In the genomic region with DNA sequence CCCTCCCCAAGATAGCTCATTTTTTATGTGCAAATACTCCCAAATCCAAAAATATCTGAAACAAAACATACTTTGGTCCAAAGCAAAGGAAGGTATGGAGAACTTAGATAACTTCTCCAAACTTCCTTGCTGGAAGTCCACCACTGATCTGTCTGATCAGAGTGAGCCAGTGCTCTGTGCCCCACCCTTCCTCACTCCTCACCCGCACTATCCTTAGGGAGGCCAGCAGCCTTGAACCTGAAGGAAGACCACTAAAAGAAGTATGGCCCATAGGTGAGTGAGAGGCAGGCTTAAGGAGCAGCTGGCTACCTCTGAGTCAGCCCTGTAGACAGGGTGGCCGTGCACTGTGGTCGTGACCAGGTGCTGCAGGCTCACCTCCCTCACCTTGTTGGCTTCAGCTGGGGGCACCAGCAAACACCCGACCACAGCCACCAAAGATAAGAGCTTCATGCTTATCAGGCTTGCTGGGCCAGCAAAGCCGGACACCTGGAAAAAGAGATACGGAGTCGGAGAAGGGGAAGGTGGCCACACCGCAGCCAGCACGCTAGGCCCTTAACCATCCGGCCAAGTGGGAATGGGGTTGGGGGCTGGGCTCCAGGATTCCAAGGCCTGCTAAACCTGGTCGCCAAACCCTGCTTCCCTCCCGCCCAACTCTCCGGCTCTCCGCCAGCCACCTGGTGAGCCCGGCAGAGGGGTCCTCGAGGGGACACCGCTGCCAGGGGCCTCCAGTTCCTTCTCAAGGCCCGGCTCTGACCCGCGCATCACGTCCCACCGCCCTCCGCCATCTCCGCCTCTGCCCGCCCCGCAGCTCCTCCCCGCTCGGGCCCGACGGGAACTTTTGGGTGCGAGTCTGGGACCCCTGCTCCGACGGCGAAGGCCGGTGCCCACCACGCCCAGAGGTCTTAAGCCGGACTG, we compare ENCODE assay signal across 8 cellular contexts. TPM values are rescaled to one million over a fixed set of nuclear protein-coding genes. Genes with fewer than 3 reads are reported as not detected.
DNase-seq lines count a peak whose midpoint lies in the region; ATAC-seq and TF ChIP-seq lines count a peak whose summit lies in the region.

No MANE protein-coding gene starts in this region.

- H3K27ac ChIP-seq in parathyroid adenoma: peak overlapping the region; percentile 34

- H3K4me3 Mint-ChIP-seq in T-cell: peak overlapping the region; percentile 86 to 93 (median 86)

- H3K9me3 ChIP-seq in parathyroid adenoma (ENCODE audit: control insufficient read depth, low read length): no peaks in the 10 kb centered on the region

- peak overlapping the region; percentile 78 for H3K4me3 ChIP-seq in fibroblast of pulmonary artery (replicated peaks; ENCODE audit: low read depth, low read length)
- peak overlapping the region; percentile 75 for H3K4me3 ChIP-seq in parathyroid adenoma (ENCODE audit: low read depth, low read length)

- peak; percentile 77 for ATAC-seq in GM21390 (IDR thresholded peaks at IDR 0.05; ENCODE audit: unreplicated experiment)
- peak; percentile 24 for ATAC-seq in HG03565 (IDR thresholded peaks at IDR 0.05; ENCODE audit: unreplicated experiment)
- ATAC-seq in T-cell (replicated peaks in 1 of 4): peak; percentile 78 to 83 (median 82)

- TF ChIP-seq CTCF in fibroblast of pulmonary artery (IDR thresholded peaks at IDR 0.05; ENCODE audit: low read length, missing control alignments) (no peak), parathyroid adenoma (IDR thresholded peaks at IDR 0.05) (no peak)

- H3K9me3 Mint-ChIP-seq in T-cell: no peaks in the 10 kb centered on the region

- POLR2A ChIA-PET in T-cell (lab: Charles Lee): interaction anchor here (0.5 to 0.6 kb wide), 3 partner anchors 51 to 1743 kb away, joined by 3 to 12 read pairs (median 3); no protein-coding TSS in a partner anchor

- H3K27ac Mint-ChIP-seq in T-cell: peak overlapping the region; percentile 61 to 95

- CTCF ChIA-PET in T-cell (lab: Charles Lee): interaction anchor here in 1 of 2 donors (0.5 to 1.8 kb wide), 6 partner anchors 17 to 531 kb away, joined by 3 to 10 read pairs (median 4); partner anchors contain the start of gene DDX59

- H3K36me3 Mint-ChIP-seq in T-cell: peaks cover 17% of the 10 kb centered on the region

- peak overlapping the region; percentile 61 for H3K9ac ChIP-seq in parathyroid adenoma

- H3K27me3 ChIP-seq in parathyroid adenoma (ENCODE audit: control insufficient read depth, insufficient read depth, low read length): no peaks in the 10 kb centered on the region

- H3K4me2 ChIP-seq in parathyroid adenoma (ENCODE audit: low read length): peak overlapping the region; percentile 74

- no peaks in the 10 kb centered on the region for H3K4me1 ChIP-seq in parathyroid adenoma

- H3K27me3 Mint-ChIP-seq in T-cell: peaks cover 8 to 19% of the 10 kb centered on the region in 2 donors

- no peaks in the 10 kb centered on the region for H3K79me2 ChIP-seq in parathyroid adenoma

- no peaks in the 10 kb centered on the region for H3K36me3 ChIP-seq in parathyroid adenoma (ENCODE audit: control insufficient read depth, insufficient read depth, low read length)

- DNase-seq in NCI-H345 (lab: John Stamatoyannopoulos, UW): peak; percentile 78
- no peak for DNase-seq in NCI-H345 treated with DMSO at 0.1 percent for 48 hours (lab: John Stamatoyannopoulos, UW; ENCODE audit: unreplicated experiment)
- DNase-seq in T-cell: peak in 2 of 34 experiments; percentile 4 to 20
- no peak for DNase-seq in fibroblast of pulmonary artery (ENCODE audit: low read depth)
- no peak for DNase-seq in OCI-M2 (lab: John Stamatoyannopoulos, UW; ENCODE audit: unreplicated experiment)

- H3K4me1 Mint-ChIP-seq in T-cell: peaks cover 23 to 27% (median 25%) of the 10 kb centered on the region in 3 donors

- peak overlapping the region; percentile 90 for H2AFZ ChIP-seq in parathyroid adenoma

RNA-seq across cellular contexts. Expression of gene TMEM9, which starts 0.5 kb away (rescaled TPM):
- 10 to 100 TPM; 15.5 to 22.2 (median 17.7) TPM for total RNA-seq in T-cell

RNA-seq across cellular contexts. Expression of gene ASCL5, which starts 26.7 kb away (rescaled TPM):
- total RNA-seq in T-cell: under 1 TPM in 3 of 5 donors, not detected in 2; 0.19 to 0.49 (median 0.26) TPM

RNA-seq across cellular contexts. Expression of gene IGFN1, which starts 36.9 kb away (rescaled TPM):
- not detected for total RNA-seq in T-cell

RNA-seq across cellular contexts. Expression of gene CACNA1S, which starts 41.5 kb away (rescaled TPM):
- not detected for total RNA-seq in T-cell

Comparison
In these comparisons a context has a peak if more than half of its experiments do, and no peak if none do; other contexts are left out.
1. ATAC-seq: peak in every context shown above with its lines; median percentile 82 in T-cell; 77 in GM21390; 24 in HG03565.